8 cellular contexts compared by ENCODE assay signal in the genomic region with DNA sequence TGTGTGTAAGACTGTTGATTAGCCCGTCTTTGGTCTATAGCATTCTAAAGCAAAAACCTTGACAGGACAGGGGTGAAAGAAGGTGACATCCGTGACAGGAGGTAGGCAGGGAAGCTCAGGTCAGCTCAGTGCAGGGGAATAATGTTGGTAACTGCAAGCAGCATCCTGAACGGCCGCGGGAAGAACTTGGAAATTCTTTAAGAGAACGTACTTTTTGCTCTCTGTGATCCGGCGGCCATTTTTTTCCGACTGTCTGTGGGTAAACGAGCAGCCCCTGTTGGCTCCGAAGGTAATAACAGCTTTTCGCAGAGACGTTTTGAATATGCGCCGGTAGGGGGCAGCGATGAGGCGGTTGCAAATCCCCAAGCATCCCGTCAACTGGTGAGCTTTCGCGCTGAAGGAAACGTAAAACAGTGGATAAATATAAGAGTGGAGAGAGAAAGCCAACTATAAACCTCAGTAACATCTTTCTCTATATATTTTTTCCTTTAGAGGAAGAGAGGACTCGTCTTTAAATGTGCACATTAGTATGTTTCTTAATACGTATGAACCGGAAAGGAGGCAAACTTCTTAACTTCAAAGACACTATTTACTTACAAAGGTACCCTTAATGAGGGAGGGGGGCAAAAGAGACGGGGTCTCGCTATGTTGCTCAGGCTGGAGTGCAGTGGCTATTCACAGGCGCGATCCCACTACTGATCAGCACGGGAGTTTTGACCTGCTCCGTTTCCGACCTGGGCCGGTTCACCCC. TPM values are rescaled to one million over a fixed set of nuclear protein-coding genes. Genes with fewer than 3 reads are reported as not detected.
DNase-seq lines count a peak whose midpoint lies in the region; ATAC-seq and TF ChIP-seq lines count a peak whose summit lies in the region.

No MANE protein-coding gene starts in this region.

- peak overlapping the region; percentile 64 to 99 for H3K9ac ChIP-seq in colonic mucosa (ENCODE audit: low read depth in 2 of 2, low read length in 2 of 2)

- H3K9me3 ChIP-seq in colonic mucosa, result no peaks in the 10 kb centered on the region

- DNase-seq in activated gamma-delta T cell treated with Interleukin-2 at 50 U/mL for 16 hours (peak; percentile 83), activated gamma-delta T cell (lab: John Stamatoyannopoulos, UW) (no peak), NCI-H460 (ENCODE audit: extremely low read depth, low read depth) (peak; percentile 76), colonic mucosa (peak; percentile 84), left kidney (ENCODE audit: low read depth, low spot score) (peak; percentile 94)
- DNase-seq in activated CD4-positive, alpha-beta T cell treated with anti-CD3 and anti-CD28 coated beads for 24 hours (ENCODE audit: low read depth in 2 of 2), result peak; percentile 71 to 78
- DNase-seq in stimulated activated CD4-positive, alpha-beta T cell treated with anti-CD3 and anti-CD28 coated beads, Interleukin-1b, Interleukin-23, amount 100 ng/mL, for 24 hours (ENCODE audit: low read depth in 4 of 4, low spot score in 1 of 4), result peak; percentile 68 to 77 (median 72)

- peak overlapping the region; percentile 49 for H3K4me3 ChIP-seq in colonic mucosa

- H3K4me1 ChIP-seq in colonic mucosa, result no peaks in the 10 kb centered on the region

- ATAC-seq in HG03280 (IDR thresholded peaks at IDR 0.05; ENCODE audit: unreplicated experiment), result peak; percentile 23

- peak; percentile 100 for TF ChIP-seq CTCF in colonic mucosa (IDR thresholded peaks at IDR 0.05)

- peak overlapping the region; percentile 94 for H3K27ac ChIP-seq in colonic mucosa

- no peaks in the 10 kb centered on the region for H3K36me3 ChIP-seq in colonic mucosa

- intact Hi-C loops in colonic mucosa (cut with DNase I), result loop anchor here (10.0 kb wide), 1 partner anchor 113 kb away; no protein-coding TSS in a partner anchor

- H3K27me3 ChIP-seq in colonic mucosa, result no peaks in the 10 kb centered on the region

RNA-seq across cellular contexts. Expression of a gene that starts 9.5 kb away (rescaled TPM):
- total RNA-seq in NCI-H460 (2014; rRNA removed; shearing (Covaris generic)), result 61.1 and 73.4 TPM in 2 replicates
- 37.6 and 44.6 TPM in 2 replicates for polyA plus RNA-seq in NCI-H460 (2014; cell fraction: nucleus; rRNA removed)
- 10 to 100 TPM; 52.8 to 56.7 TPM for total RNA-seq in colonic mucosa

RNA-seq across cellular contexts. Expression of a gene that starts 30.8 kb away (rescaled TPM):
- total RNA-seq in NCI-H460 (2014; rRNA removed; shearing (Covaris generic)), result 47.8 and 54.4 TPM in 2 replicates
- 23.8 and 26.6 TPM in 2 replicates for polyA plus RNA-seq in NCI-H460 (2014; cell fraction: nucleus; rRNA removed)
- total RNA-seq in colonic mucosa, result 100 to 1,000 TPM; 136 to 161 TPM
